Comparison of ENCODE assay signal across 8 cellular contexts in genomic region chr16:30761928-30762902, GRCh38. TPM values are rescaled to one million over a fixed set of nuclear protein-coding genes. Genes with fewer than 3 reads are reported as not detected.
DNase-seq lines count a peak whose midpoint lies in the region; ATAC-seq and TF ChIP-seq lines count a peak whose summit lies in the region.

TSS of gene CFAP119 (minus strand) at chr16:30762062. CDS start at chr16:30761748, 314 bp downstream.
TSS of gene RNF40 (plus strand) at chr16:30762322. CDS start at chr16:30762546, 224 bp downstream.

- H3K9me3 Mint-ChIP-seq in GM23338 (no peaks in the 10 kb centered on the region; the same call in 2 of the 3 replicates), naive B cell (no peaks in the 10 kb centered on the region)
- H3K9me3 Mint-ChIP-seq in stimulated activated effector memory CD8-positive, alpha-beta T cell treated with anti-CD3 and anti-CD28 coated beads, Interleukin-12 subunit alpha, Interleukin-12 subunit beta, amount 100 ng/mL, for 72 hours = no peaks in the 10 kb centered on the region

- H3K9me3 ChIP-seq in fibroblast of lung (ENCODE audit: control insufficient read depth, insufficient read depth, low read depth, low read length) = no peaks in the 10 kb centered on the region

- H3K27ac Mint-ChIP-seq in GM23338 (peak within 1 kb of the TSS; percentile 90), naive B cell (peak within 1 kb of the TSS; percentile 90 to 99 (median 96))
- peak within 1 kb of the TSS; percentile 84 for H3K27ac Mint-ChIP-seq in stimulated activated effector memory CD8-positive, alpha-beta T cell treated with anti-CD3 and anti-CD28 coated beads, Interleukin-12 subunit alpha, Interleukin-12 subunit beta, amount 100 ng/mL, for 72 hours

- peaks cover 24% of the 10 kb centered on the region for H4K20me1 ChIP-seq in GM23338 (replicated peaks; ENCODE audit: insufficient read depth)
- no peaks in the 10 kb centered on the region for H4K20me1 ChIP-seq in fibroblast of lung (ENCODE audit: control insufficient read depth, extremely low read depth, insufficient read depth, low read length)

- ATAC-seq in GM23338 (peak; percentile 96), naive B cell (ENCODE audit: low read depth in 2 of 2) (peak; percentile 88 to 89)
- ATAC-seq in stimulated activated effector memory CD8-positive, alpha-beta T cell treated with anti-CD3 and anti-CD28 coated beads, Interleukin-12 subunit alpha, Interleukin-12 subunit beta, amount 100 ng/mL, for 72 hours = peak; percentile 94

- peaks cover 24% of the 10 kb centered on the region for H3K79me2 ChIP-seq in GM23338 (replicated peaks; ENCODE audit: insufficient read depth)
- peaks cover 26% of the 10 kb centered on the region for H3K79me2 ChIP-seq in fibroblast of lung (ENCODE audit: control insufficient read depth, insufficient read depth, low read length)

- H3K36me3 ChIP-seq in GM23338 (ENCODE audit: insufficient read depth) (peaks cover 31% of the 10 kb centered on the region), fibroblast of lung (ENCODE audit: control insufficient read depth, insufficient read depth, low read length) (peaks cover 35% of the 10 kb centered on the region)

- 0 out of 2 replicates have a peak, but pooled peaks cover 7% of the 10 kb centered on the region for H3F3A ChIP-seq in GM23338 (replicated peaks; ENCODE audit: low read depth)

- H3K27me3 ChIP-seq in GM23338 (ENCODE audit: insufficient read depth) (no peaks in the 10 kb centered on the region), fibroblast of lung (ENCODE audit: control insufficient read depth, insufficient read depth, low read length) (no peaks in the 10 kb centered on the region)

- TF ChIP-seq CTCF in GM23338 (conservative IDR thresholded peaks at IDR 0.05; ENCODE audit: low read depth in 2 of 2) = no peak
- TF ChIP-seq CTCF in fibroblast of lung (conservative IDR thresholded peaks at IDR 0.05 in 1 of 2, IDR thresholded peaks at IDR 0.05 in 1 of 2; ENCODE audit: low read depth in 1 of 2, low read length in 2 of 2) = peak in 1 of 2 donors; percentile 9

- H3K4me2 ChIP-seq in GM23338 = peak within 1 kb of the TSS; percentile 93
- H3K4me2 ChIP-seq in fibroblast of lung (ENCODE audit: extremely low read depth, insufficient read depth, low read length) = peak within 1 kb of the TSS; percentile 98

- H3K4me3 ChIP-seq in GM23338 (peak within 1 kb of the TSS; percentile 79), fibroblast of lung (replicated peaks in 1 of 4; ENCODE audit: control extremely low read depth in 1 of 4, insufficient read depth in 1 of 4, low read depth in 3 of 4, low read length in 4 of 4) (peak within 1 kb of the TSS; percentile 84 to 95 (median 90))

- peak; percentile 96 for DNase-seq in Daoy (ENCODE audit: low read depth)
- DNase-seq in GM23338 (ENCODE audit: low spot score) = peak; percentile 98
- DNase-seq in Kasumi-1 (lab: John Stamatoyannopoulos, UW) = peak; percentile 90 to 91
- peak; percentile 99 for DNase-seq in RKO (ENCODE audit: low spot score)
- peak; percentile 70 to 88 for DNase-seq in activated T-helper 1 cell treated with anti-CD3 and anti-CD28 coated beads, Interleukin-2, amount 50 U/mL, for 16 hours (ENCODE audit: low read depth in 1 of 2, low spot score in 1 of 2)
- DNase-seq in fibroblast of lung (ENCODE audit: low read depth in 2 of 2) = peak; percentile 96 to 98
- peak; percentile 95 for DNase-seq in naive B cell
- DNase-seq in stimulated activated effector memory CD8-positive, alpha-beta T cell treated with anti-CD3 and anti-CD28 coated beads, Interleukin-12 subunit alpha, Interleukin-12 subunit beta, amount 100 ng/mL, for 72 hours (ENCODE audit: low spot score in 2 of 2) = peak; percentile 86 to 95

- peak within 1 kb of the TSS; percentile 95 for H3K4me3 Mint-ChIP-seq in GM23338
- H3K4me3 Mint-ChIP-seq in naive B cell = peak within 1 kb of the TSS; percentile 93 to 98 (median 98)
- peak within 1 kb of the TSS; percentile 92 for H3K4me3 Mint-ChIP-seq in stimulated activated effector memory CD8-positive, alpha-beta T cell treated with anti-CD3 and anti-CD28 coated beads, Interleukin-12 subunit alpha, Interleukin-12 subunit beta, amount 100 ng/mL, for 72 hours

- H3K36me3 Mint-ChIP-seq in GM23338 (ENCODE audit: low read depth) = peaks cover 50% of the 10 kb centered on the region
- H3K36me3 Mint-ChIP-seq in naive B cell = peaks cover 5 to 8% of the 10 kb centered on the region in 2 donors
- peaks cover 65% of the 10 kb centered on the region for H3K36me3 Mint-ChIP-seq in stimulated activated effector memory CD8-positive, alpha-beta T cell treated with anti-CD3 and anti-CD28 coated beads, Interleukin-12 subunit alpha, Interleukin-12 subunit beta, amount 100 ng/mL, for 72 hours

- H3K27me3 Mint-ChIP-seq in GM23338 (ENCODE audit: insufficient read depth, low read depth, poor library complexity) (peaks cover 27% of the 10 kb centered on the region), naive B cell (no peaks in the 10 kb centered on the region)

- peaks cover 16% of the 10 kb centered on the region for H3K4me1 Mint-ChIP-seq in GM23338
- peaks cover 29 to 41% (median 38%) of the 10 kb centered on the region in 3 donors for H3K4me1 Mint-ChIP-seq in naive B cell
- H3K4me1 Mint-ChIP-seq in stimulated activated effector memory CD8-positive, alpha-beta T cell treated with anti-CD3 and anti-CD28 coated beads, Interleukin-12 subunit alpha, Interleukin-12 subunit beta, amount 100 ng/mL, for 72 hours = peaks cover 28% of the 10 kb centered on the region

- no peaks in the 10 kb centered on the region for H3K9me2 ChIP-seq in GM23338 (ENCODE audit: insufficient read depth)

- H3K4me1 ChIP-seq in GM23338 (ENCODE audit: insufficient read depth) (peaks cover 6% of the 10 kb centered on the region; the same call in 1 of the 2 replicates), fibroblast of lung (ENCODE audit: control insufficient read depth, extremely low read depth, insufficient read depth, low read length) (peaks cover 14% of the 10 kb centered on the region)

- H3K27ac ChIP-seq in GM23338 (ENCODE audit: low read depth) = no peak within 1 kb of the TSS
- peak within 1 kb of the TSS; percentile 92 for H3K27ac ChIP-seq in fibroblast of lung (ENCODE audit: insufficient read depth, low read length)

- H2AFZ ChIP-seq in GM23338 (peak within 1 kb of the TSS; percentile 67), fibroblast of lung (ENCODE audit: low read length) (peak within 1 kb of the TSS; percentile 97)

- peak within 1 kb of the TSS; percentile 87 for H3K9ac ChIP-seq in fibroblast of lung (ENCODE audit: insufficient read depth, low read length)

TF ChIP-seq in GM23338, 12 proteins besides CTCF, POLR2A, EP300 and RAD21:
- TF ChIP-seq ZNF114 (CRISPR knock-in tag; IDR thresholded peaks at IDR 0.05) (no peak), POLR2AphosphoS5 (IDR thresholded peaks at IDR 0.05; ENCODE audit: low read depth) (peak; percentile 71), ZNF331 (CRISPR knock-in tag; IDR thresholded peaks at IDR 0.05; ENCODE audit: low read depth) (no peak), STAT1 (IDR thresholded peaks at IDR 0.05; ENCODE audit: unreplicated experiment) (no peak), JUNB (IDR thresholded peaks at IDR 0.05; ENCODE audit: unreplicated experiment) (no peak), CREB1 (CRISPR knock-in tag; IDR thresholded peaks at IDR 0.05; ENCODE audit: low read depth) (peak; percentile 93)
- TF ChIP-seq, protein P1, sequence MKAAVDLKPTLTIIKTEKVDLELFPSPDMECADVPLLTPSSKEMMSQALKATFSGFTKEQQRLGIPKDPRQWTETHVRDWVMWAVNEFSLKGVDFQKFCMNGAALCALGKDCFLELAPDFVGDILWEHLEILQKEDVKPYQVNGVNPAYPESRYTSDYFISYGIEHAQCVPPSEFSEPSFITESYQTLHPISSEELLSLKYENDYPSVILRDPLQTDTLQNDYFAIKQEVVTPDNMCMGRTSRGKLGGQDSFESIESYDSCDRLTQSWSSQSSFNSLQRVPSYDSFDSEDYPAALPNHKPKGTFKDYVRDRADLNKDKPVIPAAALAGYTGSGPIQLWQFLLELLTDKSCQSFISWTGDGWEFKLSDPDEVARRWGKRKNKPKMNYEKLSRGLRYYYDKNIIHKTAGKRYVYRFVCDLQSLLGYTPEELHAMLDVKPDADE (IDR thresholded peaks at IDR 0.05) = peak; percentile 39; the same call in 1 of the 2 replicates

RNA-seq across cellular contexts. Expression of gene CFAP119, which starts in this region (rescaled TPM):
- total RNA-seq in Daoy (2014; rRNA removed; shearing (Covaris generic)) = 0.91 and 5.2 TPM in 2 replicates
- 2.2 and 2.7 TPM in 2 replicates for total RNA-seq in GM23338 (2014; rRNA removed; shearing (Covaris generic))
- polyA plus RNA-seq in GM23338 (2016; fragmentation: Nextera tagmentation; extraction: Ambion mirVana) = 4.4 and 5.2 TPM in 2 replicates
- 0.77 and 1.3 TPM in 2 replicates for total RNA-seq in fibroblast of lung
- 1.5 and 2.0 TPM in 2 replicates for polyA plus RNA-seq in fibroblast of lung
- 2.4 and 3.7 TPM in 2 replicates for polyA plus RNA-seq in fibroblast of lung (2012)
- polyA minus RNA-seq in fibroblast of lung (ENCODE audit: low replicate concordance) = 0.39 and 4.0 TPM in 2 replicates
- polyA plus RNA-seq in naive B cell (ENCODE audit: low read depth in 6 of 6) = under 1 TPM; 0.16 to 0.88 (median 0.62) TPM

RNA-seq across cellular contexts. Expression of gene RNF40, which starts in this region (rescaled TPM):
- 57.8 and 58.9 TPM in 2 replicates for total RNA-seq in Daoy (2014; rRNA removed; shearing (Covaris generic))
- total RNA-seq in GM23338 (2014; rRNA removed; shearing (Covaris generic)) = 78.5 and 80.2 TPM in 2 replicates
- polyA plus RNA-seq in GM23338 (2016; fragmentation: Nextera tagmentation; extraction: Ambion mirVana) (32.6 and 36.0 TPM in 2 replicates), fibroblast of lung (42.0 and 68.2 TPM in 2 replicates), naive B cell (ENCODE audit: low read depth in 6 of 6) (10 to 100 TPM; 15.0 to 51.6 (median 28.8) TPM)
- 56.8 TPM in 2 replicates for total RNA-seq in fibroblast of lung
- polyA plus RNA-seq in fibroblast of lung (2012) = 49.9 and 73.9 TPM in 2 replicates
- polyA minus RNA-seq in fibroblast of lung (ENCODE audit: low replicate concordance) = 107 and 130 TPM in 2 replicates
